In the genomic region with DNA sequence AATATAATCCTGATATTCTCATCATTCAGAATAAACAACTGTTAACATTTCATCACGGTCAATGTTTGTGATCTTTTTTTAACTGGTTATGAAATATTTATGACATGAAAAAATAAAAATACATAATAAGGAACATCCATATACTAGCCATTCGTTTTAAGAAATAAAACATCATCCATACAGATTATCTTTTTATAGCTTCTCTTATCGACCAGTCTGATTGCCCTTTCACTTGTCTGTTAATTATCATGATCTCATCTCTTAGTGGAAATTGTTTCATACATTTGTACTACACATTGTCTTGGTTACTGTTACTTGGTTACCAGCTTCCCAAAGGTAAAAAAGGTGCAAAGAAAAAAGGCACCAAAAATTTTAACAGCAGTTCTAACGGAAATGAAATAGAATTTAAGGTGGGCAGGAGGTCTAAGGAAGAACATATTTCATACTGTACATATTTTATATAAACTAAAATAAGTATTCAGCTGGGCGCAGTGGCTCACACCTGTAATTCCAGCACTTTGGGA, we compare ENCODE assay signal across 23 cellular contexts. TPM values are rescaled to one million over a fixed set of nuclear protein-coding genes. Genes with fewer than 3 reads are reported as not detected.
DNase-seq lines count a peak whose midpoint lies in the region; ATAC-seq, FAIRE-seq and TF ChIP-seq lines count a peak whose summit lies in the region.
"Had no signal": no experiment of that assay in that cellular context is flagged by ENCODE, and none has a peak within 500 bp of the region (broad histone marks: within the 10 kb centered on the region; RNA-seq: fewer than 3 reads in every experiment).

No MANE protein-coding gene starts in this region.

- TF ChIP-seq RAD21 in A549 (conservative IDR thresholded peaks at IDR 0.05 in 1 of 2, IDR thresholded peaks at IDR 0.05 in 1 of 2) (no peak), K562 (CRISPR knock-in tag; conservative IDR thresholded peaks at IDR 0.05 in 1 of 2, IDR thresholded peaks at IDR 0.05 in 1 of 2) (no peak)

- TF ChIP-seq POLR2A in A549 (IDR thresholded peaks at IDR 0.05; ENCODE audit: low read length) (no peak), K562 (conservative IDR thresholded peaks at IDR 0.05) (no peak), adrenal gland (IDR thresholded peaks at IDR 0.05) (no peak)

- H3K4me2 ChIP-seq in A549 = peak overlapping the region; percentile 95; the same call in 1 of the 3 replicates
- H3K4me2 ChIP-seq in K562 (ENCODE audit: insufficient read depth, low read length) = no peak overlapping the region

- H3K4me1 ChIP-seq in A549 (peaks cover 69% of the 10 kb centered on the region), HEK293 (ENCODE audit: control insufficient read depth, insufficient read depth, low read length) (peaks cover 15% of the 10 kb centered on the region), K562 (replicated peaks in 1 of 2; ENCODE audit: control insufficient read depth in 2 of 2, insufficient read depth in 2 of 2, low read length in 2 of 2) (peaks cover 12 to 39% of the 10 kb centered on the region in 2 experiments; a peak in 3 of 5 replicates), mucosa of descending colon (ENCODE audit: low read depth) (peaks cover 36% of the 10 kb centered on the region), adrenal gland (replicated peaks in 1 of 2) (peaks cover 43 to 81% of the 10 kb centered on the region in 2 donors)
- H3K4me1 ChIP-seq: BE2C had no signal

- ATAC-seq in A549 (no peak), K562 (no peak), mucosa of descending colon (peak; percentile 39)
- ATAC-seq: Panc1 had no signal

- in situ Hi-C loops in K562 (cut with MboI) = no loop called here

- H3K9me3 ChIP-seq in A549 (no peaks in the 10 kb centered on the region), HEK293 (ENCODE audit: control insufficient read depth, insufficient read depth, low read depth, low read length) (no peaks in the 10 kb centered on the region), K562 (replicated peaks; ENCODE audit: control insufficient read depth, insufficient read depth, low read depth, low read length) (no peaks in the 10 kb centered on the region), mucosa of descending colon (no peaks in the 10 kb centered on the region), adrenal gland (replicated peaks in 1 of 3) (no peaks in the 10 kb centered on the region)
- H3K9me3 ChIP-seq: BE2C, HAP-1, SJCRH30 had no signal

- no peaks in the 10 kb centered on the region for H3K27me3 ChIP-seq in K562 (ENCODE audit: control insufficient read depth in 2 of 2, insufficient read depth in 2 of 2, low read length in 2 of 2)
- H3K27me3 ChIP-seq in adrenal gland = no peaks in the 10 kb centered on the region
- H3K27me3 ChIP-seq: BE2C, SJCRH30 had no signal

- DNase-seq in A549 (ENCODE audit: low read depth in 1 of 2, low spot score in 1 of 2) (no peak), K562 (ENCODE audit: extremely low read depth in 1 of 4, low spot score in 3 of 4) (no peak), mucosa of descending colon (no peak), GM19238 (ENCODE audit: insufficient read length, low spot score) (no peak), adrenal gland (no peak)
- no peak for DNase-seq in activated effector memory CD4-positive, alpha-beta T cell treated with anti-CD3 and anti-CD28 coated beads, Interleukin-2, amount 50 U/mL, for 16 hours
- DNase-seq in activated naive CD4-positive, alpha-beta T cell treated with Interleukin-2 at 50 U/mL for 16 hours = no peak
- DNase-seq: BE2C, DMS79, IMR-90, MV-4-11, NCI-H1105 treated with DMSO at 0.1 percent for 48 hours, NCI-H187, NCI-H226, NCI-H510A treated with DMSO at 0.1 percent for 48 hours, NCI-H82, SJCRH30 had no signal

- H2AFZ ChIP-seq in K562 (ENCODE audit: low read depth, low read length) = no peak overlapping the region
- H2AFZ ChIP-seq: GM23338 had no signal

- TF ChIP-seq CTCF in A549 (IDR thresholded peaks at IDR 0.05) (no peak), HEK293 (tag by site-specific recombination; IDR thresholded peaks at IDR 0.05) (no peak), K562 (IDR thresholded peaks at IDR 0.05 in 2 of 3, conservative IDR thresholded peaks at IDR 0.05 in 1 of 3; ENCODE audit: insufficient read depth in 2 of 3, low read depth in 1 of 3, low read length in 3 of 3) (no peak), mucosa of descending colon (IDR thresholded peaks at IDR 0.05) (no peak), adrenal gland (IDR thresholded peaks at IDR 0.05) (no peak)

- intact Hi-C loops in K562 (cut with micrococcal nuclease) = no loop called here
- intact Hi-C loops in mucosa of descending colon (cut with DNase I, micrococcal nuclease) = no loop called here
- intact Hi-C loops in adrenal gland (cut with DNase I) = no loop called here

- CTCF ChIA-PET in A549 (lab: Yijun Ruan, JAX) = interaction anchor here (0.6 to 1.0 kb wide), 2 partner anchors 8 to 72 kb away, joined by 3 to 5 read pairs; no protein-coding TSS in a partner anchor
- CTCF ChIA-PET in HEK293 (lab: Yijun Ruan, JAX) = interaction anchor here (0.7 to 1.1 kb wide), 2 partner anchors 72 to 191 kb away, joined by 3 to 8 read pairs; no protein-coding TSS in a partner anchor
- CTCF ChIA-PET in K562 (lab: Yijun Ruan, JAX; ENCODE audit: low intra/inter-chr PET ratio) = no interaction called here

- peaks cover 4% of the 10 kb centered on the region for H3K9me1 ChIP-seq in K562 (ENCODE audit: control insufficient read depth, insufficient read depth, low read length)

- H3K9ac ChIP-seq in K562 (ENCODE audit: insufficient read depth in 1 of 2, low read depth in 2 of 2, low read length in 2 of 2) = no peak overlapping the region

- H3K36me3 ChIP-seq in HEK293 (ENCODE audit: control insufficient read depth in 2 of 2, insufficient read depth in 1 of 2, low read length in 2 of 2) (peaks cover 0 to 2% of the 10 kb centered on the region in 2 experiments; a peak in 1 of 3 replicates), K562 (ENCODE audit: control insufficient read depth, insufficient read depth, low read length) (peaks cover 38% of the 10 kb centered on the region), mucosa of descending colon (ENCODE audit: low read depth) (no peaks in the 10 kb centered on the region), adrenal gland (replicated peaks in 1 of 2) (no peaks in the 10 kb centered on the region)
- H3K36me3 ChIP-seq: BE2C, HAP-1, SJCRH30 had no signal

- H3K4me3 ChIP-seq in A549 = no peak overlapping the region
- H3K4me3 ChIP-seq in HEK293 (ENCODE audit: low read depth, low read length) = no peak overlapping the region
- no peak overlapping the region for H3K4me3 ChIP-seq in K562
- H3K4me3 ChIP-seq in mucosa of descending colon = no peak overlapping the region
- no peak overlapping the region for H3K4me3 ChIP-seq in adrenal gland
- H3K4me3 ChIP-seq: GM23338, HAP-1, SJCRH30 had no signal

- FAIRE-seq in A549 (lab: Jason Lieb, UNC) (no peak), K562 (lab: Jason Lieb, UNC) (no peak)
- FAIRE-seq: D721Med, GM12892 had no signal

- TF ChIP-seq EP300 in A549 (IDR thresholded peaks at IDR 0.05) = no peak
- no peak for TF ChIP-seq EP300 in K562 (IDR thresholded peaks at IDR 0.05; ENCODE audit: low read length)

- no TSS peak for BruUV-seq in K562 (replicated peaks; lab: Mats Ljungman, UMichigan)

- H3K79me2 ChIP-seq in K562 (ENCODE audit: control insufficient read depth, insufficient read depth, low read length) = peaks cover 98% of the 10 kb centered on the region

- WGBS in A549 (ENCODE audit: missing lambda C conversion rate) = 84% methylated on average over 5 of the region's 5 CpGs
- WGBS in K562 (ENCODE audit: insufficient coverage, low coverage, missing lambda C conversion rate) = 65% methylated on average over 5 of the region's 5 CpGs
- WGBS in adrenal gland, 4 donors = 55 to 62% (median 60%) methylated on average over 5 of the region's 5 CpGs

- POLR2A ChIA-PET in A549 (lab: Yijun Ruan, JAX) (no interaction called here), HEK293 (lab: Yijun Ruan, JAX) (no interaction called here), K562 (lab: Yijun Ruan, JAX) (interaction anchor here (1.6 kb wide), 1 partner anchor 9 kb away, joined by 5 read pairs; no protein-coding TSS in a partner anchor)

- H4K20me1 ChIP-seq in K562 (replicated peaks; ENCODE audit: control insufficient read depth, insufficient read depth, low read length) = peaks cover 41% of the 10 kb centered on the region

- H3K27ac ChIP-seq in A549 = peak overlapping the region in 1 of 2 experiments; percentile 84; a peak in 2 of 6 replicates
- H3K27ac ChIP-seq in HEK293 (ENCODE audit: extremely low read depth, low read depth, low read length) = no peak overlapping the region
- H3K27ac ChIP-seq in K562 (ENCODE audit: extremely low read depth, low read depth, low read length) = no peak overlapping the region
- peak overlapping the region in 1 of 5 donors; percentile 8 for H3K27ac ChIP-seq in adrenal gland
- H3K27ac ChIP-seq: SJCRH30 had no signal

TF ChIP-seq in K562, 482 proteins besides CTCF, POLR2A, EP300 and RAD21 (continues in another document):
- TF ChIP-seq RFX1 (IDR thresholded peaks at IDR 0.05) = peak; percentile 68

RNA-seq across cellular contexts. Expression of gene ARHGAP21, which starts 8.4 kb away (rescaled TPM):
- polyA plus RNA-seq in A549 (2011; rRNA removed) = 83.8 and 84.4 TPM in 2 replicates
- 15.8 and 18.9 TPM in 2 replicates for polyA plus RNA-seq in A549 (2012; cell fraction: cytosol; rRNA removed)
- polyA plus RNA-seq in A549 (2012; cell fraction: nucleus; rRNA removed) = 18.6 and 22.8 TPM in 2 replicates
- polyA plus RNA-seq in A549 (2017; fragmentation: RNase III; extraction: RNeasy Plus Mini Kit Qiagen cat#74134 plus additional on column Dnase treatment) = 27.8 to 36.1 TPM (median 30.5 TPM) in 3 replicates
- 92.1 and 99.7 TPM in 2 replicates for polyA minus RNA-seq in A549 (2011; rRNA and poly(A)+ RNA removed)
- total RNA-seq in K562 (2011; cell fraction: chromatin; rRNA removed; ENCODE audit: low replicate concordance) = 222 and 366 TPM in 2 replicates
- 80.7 and 94.1 TPM in 2 replicates for total RNA-seq in K562 (2011; cell fraction: nucleolus; rRNA removed)
- 125 and 182 TPM in 2 replicates for total RNA-seq in K562 (2011; cell fraction: nucleoplasm; rRNA removed)
- 38.7 and 43.1 TPM in 2 replicates for total RNA-seq in K562 (2014; rRNA removed)
- total RNA-seq in K562 (2014; rRNA removed; fragmentation: Illumina TruSeq; extraction: Trizol) = 61.8 and 84.8 TPM in 2 replicates
- total RNA-seq in K562 (2015; rRNA removed; fragmentation: Illumina TruSeq; extraction: Trizol) = 72.2 and 75.0 TPM in 2 replicates
- 57.7 and 60.8 TPM in 2 replicates for total RNA-seq in K562 (2021)
- polyA plus RNA-seq in K562 (2011; rRNA removed) = 86.1 and 145 TPM in 2 replicates
- 35.6 and 41.6 TPM in 2 replicates for polyA plus RNA-seq in K562 (2011; cell fraction: cytosol; rRNA removed)
- 214 and 250 TPM in 2 replicates for polyA plus RNA-seq in K562 (2011; cell fraction: nucleus; rRNA removed)
- 32.3 and 36.3 TPM in 2 replicates for polyA plus RNA-seq in K562 (2012)
- 65.7 and 72.2 TPM in 2 replicates for polyA plus RNA-seq in K562 (2014; fragmentation: Illumina TruSeq; extraction: Trizol)
- 10 to 100 TPM; 13.6 to 15.5 TPM for polyA plus RNA-seq in K562 (2014; fragmentation: Nextera tagmentation; extraction: Ambion mirVana)
- polyA plus RNA-seq in K562 (2014; rRNA removed) = 40.3 and 43.6 TPM in 2 replicates
- polyA minus RNA-seq in K562 (2011; rRNA and poly(A)+ RNA removed) = 150 and 239 TPM in 2 replicates
- 36.3 and 108 TPM in 2 replicates for polyA minus RNA-seq in K562 (2011; cell fraction: cytosol; rRNA and poly(A)+ RNA removed)
- polyA minus RNA-seq in K562 (2011; cell fraction: nucleus; rRNA and poly(A)+ RNA removed) = 146 and 167 TPM in 2 replicates
- total RNA-seq in mucosa of descending colon = 100 to 1,000 TPM in 2 of 3 donors, 10 to 100 TPM in 1; 91.3 to 127 (median 109) TPM
- total RNA-seq in adrenal gland = 100 to 1,000 TPM in 5 of 8 donors, 10 to 100 TPM in 3; 80.4 to 160 (median 122) TPM
- 10 to 100 TPM; 45.2 to 74.1 (median 66.6) TPM for polyA plus RNA-seq in adrenal gland
